In genomic region chr2:207873794-207874193, GRCh38 we compare ENCODE assay signal across 14 cellular contexts.
DNase-seq lines count a peak whose midpoint lies in the region; ATAC-seq lines count a peak whose summit lies in the region.
"Had no signal": no experiment of that assay in that cellular context is flagged by ENCODE, and none has a peak within 500 bp of the region (broad histone marks: within the 10 kb centered on the region; RNA-seq: fewer than 3 reads in every experiment).

No MANE protein-coding gene starts in this region.

- ATAC-seq in GM19023 (IDR thresholded peaks at IDR 0.05; ENCODE audit: unreplicated experiment) (peak; percentile 72), GM21786 (IDR thresholded peaks at IDR 0.05; ENCODE audit: unreplicated experiment) (peak; percentile 80), HG03135 (IDR thresholded peaks at IDR 0.05; ENCODE audit: unreplicated experiment) (peak; percentile 78)
- ATAC-seq: activated CD4-positive, CD25-positive, alpha-beta regulatory T cell treated with anti-CD3 and anti-CD28 coated beads, Interleukin-2, amount 50 U/mL, for 24 hours had no signal

- DNase-seq in GM19240 (ENCODE audit: insufficient read length, low spot score), result no peak
- no peak for DNase-seq in nucleus accumbens (lab: John Stamatoyannopoulos, UW)
- DNase-seq in NCI-H510A (lab: John Stamatoyannopoulos, UW), result no peak
- DNase-seq in NCI-H446 treated with DMSO at 0.1 percent for 48 hours (lab: John Stamatoyannopoulos, UW), result no peak
- DNase-seq: amygdala, colonic mucosa, mammary epithelial cell, NCI-H1092, NCI-H345, PC-9 had no signal
